In genomic region chr11:71544525-71545214, GRCh38 we compare ENCODE assay signal across 1 cellular context.
A peak's percentile ranks its signal among the peaks of the same experiment; 100 is the strongest.
TF ChIP-seq lines count a peak whose summit lies in the region.

No MANE protein-coding gene starts in this region.

TF ChIP-seq in K562, 482 proteins besides CTCF, POLR2A, EP300 and RAD21:
- TF ChIP-seq PRDM10 (IDR thresholded peaks at IDR 0.05; ENCODE audit: partially characterized antibody) (peak; percentile 55), FIP1L1 (IDR thresholded peaks at IDR 0.05; ENCODE audit: low read depth, low read length, poor library complexity, severe bottlenecking) (no peak)
